ENCODE assay signal across 8 cellular contexts in the genomic region with DNA sequence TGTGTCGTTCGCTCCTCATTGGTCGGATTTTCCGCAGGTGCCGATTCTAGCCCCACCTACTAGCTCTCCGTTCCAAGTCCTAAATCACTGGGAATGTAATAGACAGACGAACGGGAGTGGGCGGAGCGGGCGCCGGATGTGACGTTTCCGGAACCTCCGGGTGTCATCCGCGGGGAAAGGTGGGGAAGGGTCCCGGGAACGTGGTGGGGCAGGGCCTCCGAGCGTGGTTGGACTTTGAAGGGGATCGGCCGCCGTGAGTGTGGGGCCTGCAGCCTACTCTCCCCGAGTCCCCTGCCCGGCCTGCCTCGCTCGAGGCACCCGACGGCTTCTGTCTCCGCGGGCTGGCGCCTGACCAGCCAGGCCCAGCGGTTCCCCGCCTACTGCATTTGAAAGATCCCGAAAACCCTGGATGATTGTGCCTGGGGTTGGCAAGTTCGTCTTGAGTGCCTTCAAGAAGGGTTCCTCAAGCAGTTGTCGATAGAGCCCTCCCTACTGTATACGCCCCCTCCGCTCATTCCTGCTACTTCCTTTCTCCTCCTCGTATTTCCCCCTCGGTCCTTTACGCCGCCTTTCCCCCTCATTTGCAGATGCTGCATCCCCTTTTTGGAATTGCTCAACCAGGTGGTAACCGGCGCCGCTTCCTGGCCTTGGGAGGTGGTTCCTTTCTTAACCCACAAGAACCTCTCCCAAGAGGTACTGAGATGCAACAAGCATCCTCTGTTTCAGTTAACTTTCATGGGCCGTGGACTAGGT. TPM values are rescaled to one million over a fixed set of nuclear protein-coding genes. Genes with fewer than 3 reads are reported as not detected.
DNase-seq lines count a peak whose midpoint lies in the region; ATAC-seq, FAIRE-seq and TF ChIP-seq lines count a peak whose summit lies in the region.

A gene (plus strand): TSS at position 144 of the 753 bp plus-strand sequence. CDS start 1,896 bp downstream, outside the sequence.

- H3K4me1 Mint-ChIP-seq in chondrocyte (ENCODE audit: low read depth): peaks cover 38% of the 10 kb centered on the region

- H3K9ac ChIP-seq in keratinocyte (ENCODE audit: control insufficient read depth, extremely low read depth, insufficient read depth, low read length): peak within 1 kb of the TSS; percentile 93

- peak; percentile 86 for ATAC-seq in HG03439 (IDR thresholded peaks at IDR 0.05; ENCODE audit: unreplicated experiment)

- H2AFZ ChIP-seq in keratinocyte (ENCODE audit: control insufficient read depth, low read length): peak within 1 kb of the TSS; percentile 95

- peaks cover 32% of the 10 kb centered on the region for H3K4me1 ChIP-seq in keratinocyte (ENCODE audit: control insufficient read depth, extremely low read depth, insufficient read depth, low read length)

- H3K36me3 ChIP-seq in keratinocyte (ENCODE audit: control insufficient read depth in 2 of 2, extremely low read depth in 1 of 2, insufficient read depth in 2 of 2, low read length in 2 of 2): peaks cover 4 to 14% of the 10 kb centered on the region in 2 experiments

- no peaks in the 10 kb centered on the region for H3K9me1 ChIP-seq in keratinocyte (ENCODE audit: control insufficient read depth, extremely low read depth, insufficient read depth, low read length)

- no peaks in the 10 kb centered on the region for H3K27me3 ChIP-seq in keratinocyte (ENCODE audit: control insufficient read depth, extremely low read depth, insufficient read depth, low read length)

- H3K27ac Mint-ChIP-seq in chondrocyte (ENCODE audit: unreplicated experiment): peak within 1 kb of the TSS; percentile 99

- peaks cover 6% of the 10 kb centered on the region for H3K36me3 Mint-ChIP-seq in chondrocyte (ENCODE audit: low read depth)

- peaks cover 5% of the 10 kb centered on the region for H3K9me3 Mint-ChIP-seq in chondrocyte (ENCODE audit: low read depth)

- no peaks in the 10 kb centered on the region for H3K9me3 ChIP-seq in keratinocyte (ENCODE audit: control insufficient read depth, low read depth, low read length)

- no peaks in the 10 kb centered on the region for H3K27me3 Mint-ChIP-seq in chondrocyte (ENCODE audit: low read depth)

- dilution Hi-C loops in keratinocyte (cut with MboI; ENCODE audit: extremely low pct_ligation_motif_present, low sequenced_read_pairs): no loop called here

- DNase-seq in AML-193 (lab: John Stamatoyannopoulos, UW): peak; percentile 91 to 93
- DNase-seq in NCI-H510A treated with DMSO at 0.1 percent for 48 hours (lab: John Stamatoyannopoulos, UW): peak; percentile 96
- DNase-seq in activated CD4-positive, alpha-beta T cell treated with anti-CD3 and anti-CD28 coated beads for 24 hours (ENCODE audit: low read depth in 2 of 2): peak; percentile 76 to 85
- peak; percentile 96 for DNase-seq in chondrocyte (ENCODE audit: low spot score)
- DNase-seq in keratinocyte (ENCODE audit: low read depth, low spot score): peak; percentile 69
- DNase-seq in stimulated activated CD4-positive, alpha-beta T cell treated with anti-CD3 and anti-CD28 coated beads, Interleukin-15, amount 100 ng/mL, for 1 hour (ENCODE audit: low read depth in 1 of 2, low spot score in 1 of 2): peak; percentile 70

- FAIRE-seq in keratinocyte (lab: Jason Lieb, UNC): peak; percentile 81

- H4K20me1 ChIP-seq in keratinocyte (ENCODE audit: control insufficient read depth, extremely low read depth, insufficient read depth, low read length): no peaks in the 10 kb centered on the region

- peak; percentile 82 for TF ChIP-seq POLR2A in GM19193 (IDR thresholded peaks at IDR 0.05; ENCODE audit: extremely low read depth, insufficient read depth, insufficient read length)

- H3K4me3 ChIP-seq in keratinocyte (ENCODE audit: control insufficient read depth in 2 of 3, extremely low read depth in 1 of 3, insufficient read depth in 2 of 3, low read depth in 1 of 3, low read length in 3 of 3): peak within 1 kb of the TSS; percentile 72 to 92 (median 77)

- TF ChIP-seq CTCF in chondrocyte (IDR thresholded peaks at IDR 0.05): peak; percentile 12
- TF ChIP-seq CTCF in keratinocyte (optimal IDR thresholded peaks at IDR 0.05 in 1 of 3, IDR thresholded peaks at IDR 0.05 in 1 of 3, conservative IDR thresholded peaks at IDR 0.05 in 1 of 3; ENCODE audit: extremely low read depth in 1 of 3, insufficient read depth in 2 of 3, low read length in 3 of 3): no peak

- peak within 1 kb of the TSS; percentile 95 for H3K27ac ChIP-seq in keratinocyte (ENCODE audit: control insufficient read depth, insufficient read depth, low read length)

- H3K79me2 ChIP-seq in keratinocyte (ENCODE audit: control insufficient read depth, insufficient read depth, low read length): peaks cover 33% of the 10 kb centered on the region

- peak within 1 kb of the TSS; percentile 97 for H3K4me3 Mint-ChIP-seq in chondrocyte (ENCODE audit: unreplicated experiment)

- peak within 1 kb of the TSS; percentile 95 for H3K4me2 ChIP-seq in keratinocyte (ENCODE audit: control insufficient read depth, extremely low read depth, insufficient read depth, low read depth, low read length)

RNA-seq across cellular contexts. Expression of the gene that starts here (rescaled TPM):
- 29.3 to 32.6 TPM (median 32.1 TPM) in 3 replicates for total RNA-seq in chondrocyte
- 86.5 to 120 TPM (median 95.4 TPM) in 3 replicates for polyA plus RNA-seq in keratinocyte
- polyA plus RNA-seq in keratinocyte (2011; ENCODE audit: low read depth): 115 TPM
- 117 and 156 TPM in 2 replicates for polyA plus RNA-seq in keratinocyte (2011; cell fraction: cytosol; rRNA removed)
- polyA plus RNA-seq in keratinocyte (2011; cell fraction: nucleus; rRNA removed): 88.7 and 91.2 TPM in 2 replicates
- polyA plus RNA-seq in keratinocyte (2012; ENCODE audit: low replicate concordance): 53.3 and 82.7 TPM in 2 replicates
- 45.8 to 90.3 TPM (median 81.4 TPM) in 3 replicates for polyA minus RNA-seq in keratinocyte
- polyA minus RNA-seq in keratinocyte (2011; cell fraction: cytosol; rRNA and poly(A)+ RNA removed): 71.7 TPM
- 27.4 and 50.0 TPM in 2 replicates for polyA minus RNA-seq in keratinocyte (2011; cell fraction: nucleus; rRNA and poly(A)+ RNA removed)

Comparison
In these comparisons a context has a peak if more than half of its experiments do, and no peak if none do; other contexts are left out.
1. Peak in every context shown above with its lines: DNase-seq, ATAC-seq, H3K4me3 ChIP-seq and H3K27ac ChIP-seq.